29 cellular contexts compared by ENCODE assay signal in the genomic region with DNA sequence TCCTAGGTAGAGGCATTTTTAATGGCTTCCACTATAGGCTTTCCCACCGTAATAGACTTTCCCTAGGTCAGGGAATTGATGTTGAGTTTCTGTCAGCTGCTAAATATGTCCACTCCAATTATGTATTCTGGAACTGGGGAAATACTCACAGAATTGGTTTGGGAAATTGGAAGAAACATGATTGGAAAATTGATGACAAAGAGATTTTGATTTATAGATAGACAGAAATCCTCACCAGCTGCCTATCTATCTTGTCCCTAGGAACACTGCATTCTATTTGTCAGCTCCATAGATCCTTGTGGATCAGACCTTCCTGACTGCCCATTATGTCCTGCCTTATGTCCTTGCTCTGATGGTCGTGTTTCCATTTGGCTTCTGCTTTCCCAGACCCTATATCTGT.
"Had no signal": no experiment of that assay in that cellular context is flagged by ENCODE, and none has a peak within 500 bp of the region (broad histone marks: within the 10 kb centered on the region; RNA-seq: fewer than 3 reads in every experiment).

No MANE protein-coding gene starts in this region.

- H3K36me3 ChIP-seq: colonic mucosa, esophagus muscularis mucosa, esophagus squamous epithelium, gastrocnemius medialis, gastroesophageal sphincter, heart left ventricle, heart right ventricle had no signal

- H3K4me3 ChIP-seq: colonic mucosa, coronary artery, dorsolateral prefrontal cortex, esophagus muscularis mucosa, esophagus squamous epithelium, gastrocnemius medialis, gastroesophageal sphincter, heart left ventricle, heart right ventricle had no signal

- H3K27me3 ChIP-seq: colonic mucosa, dorsolateral prefrontal cortex, esophagus muscularis mucosa, esophagus squamous epithelium, foreskin keratinocyte, gastrocnemius medialis, gastroesophageal sphincter, heart left ventricle, heart right ventricle had no signal

- H3K4me1 ChIP-seq: colonic mucosa, esophagus muscularis mucosa, esophagus squamous epithelium, foreskin keratinocyte, gastrocnemius medialis, gastroesophageal sphincter, heart left ventricle, heart right ventricle had no signal

- ATAC-seq: effector memory CD8-positive, alpha-beta T cell; esophagus mucosa; foreskin keratinocyte; gastrocnemius medialis; gastroesophageal sphincter; heart left ventricle; heart right ventricle had no signal

- FAIRE-seq: colon, endometrium, endothelial cell of umbilical vein, frontal cortex had no signal

- H3K4me3 Mint-ChIP-seq: dendritic cell treated with granulocyte-macrophage colony-stimulating factor and Interleukin-4, amounts not matched to agents 40 ng/mL and 50 ng/mL, for 4 days; effector memory CD8-positive, alpha-beta T cell; endodermal cell had no signal

- H3K9me3 Mint-ChIP-seq: dendritic cell treated with granulocyte-macrophage colony-stimulating factor and Interleukin-4, amounts not matched to agents 40 ng/mL and 50 ng/mL, for 4 days; effector memory CD8-positive, alpha-beta T cell had no signal

- H3K27me3 Mint-ChIP-seq: dendritic cell treated with granulocyte-macrophage colony-stimulating factor and Interleukin-4, amounts not matched to agents 40 ng/mL and 50 ng/mL, for 4 days; effector memory CD8-positive, alpha-beta T cell had no signal

- DNase-seq: colonic mucosa; cortex of kidney; dermis blood vessel endothelial cell; dorsolateral prefrontal cortex; effector CD4-positive, alpha-beta T cell; effector CD8-positive, alpha-beta T cell; effector memory CD4-positive, alpha-beta T cell; effector memory CD8-positive, alpha-beta T cell; endodermal cell; erythroblast; esophagus squamous epithelium; foreskin fibroblast; foreskin keratinocyte; foreskin melanocyte; gastrocnemius medialis; glutamatergic neuron; head of caudate nucleus; heart left ventricle; heart right ventricle had no signal

- H3K4me1 Mint-ChIP-seq: endodermal cell had no signal

- H3K27ac ChIP-seq: colonic mucosa, coronary artery, dorsolateral prefrontal cortex, epithelial cell of prostate, esophagus muscularis mucosa, esophagus squamous epithelium, foreskin keratinocyte, gastrocnemius medialis, gastroesophageal sphincter, heart left ventricle, heart right ventricle had no signal

- H3K27ac Mint-ChIP-seq: dendritic cell treated with granulocyte-macrophage colony-stimulating factor and Interleukin-4, amounts not matched to agents 40 ng/mL and 50 ng/mL, for 4 days; effector memory CD8-positive, alpha-beta T cell; endodermal cell had no signal

- H3K9me3 ChIP-seq: colonic mucosa, esophagus muscularis mucosa, esophagus squamous epithelium, gastrocnemius medialis, gastroesophageal sphincter, heart left ventricle, heart right ventricle had no signal
